In genomic region chrX:150094375-150094774, GRCh38 we compare ENCODE assay signal across 20 cellular contexts.
A peak's percentile ranks its signal among the peaks of the same experiment; 100 is the strongest.
DNase-seq lines count a peak whose midpoint lies in the region; ATAC-seq and TF ChIP-seq lines count a peak whose summit lies in the region.
"Had no signal": no experiment of that assay in that cellular context is flagged by ENCODE, and none has a peak within 500 bp of the region (broad histone marks: within the 10 kb centered on the region; RNA-seq: fewer than 3 reads in every experiment).

No MANE protein-coding gene starts in this region.

- H3K4me1 ChIP-seq in adipocyte (ENCODE audit: control insufficient read depth, insufficient read depth, low read length) (peaks cover 24% of the 10 kb centered on the region), aorta (ENCODE audit: control insufficient read depth in 1 of 2, insufficient read depth in 2 of 2, low read length in 2 of 2) (no peaks in the 10 kb centered on the region)
- H3K4me1 ChIP-seq: BLaER1 treated with 17β-estradiol and CSF1 and Interleukin-3, amounts not matched to agents 10 nM and 100 nM had no signal

- H3K9ac ChIP-seq in adipocyte (ENCODE audit: low read length), result peak overlapping the region; percentile 60
- H3K9ac ChIP-seq: BLaER1 treated with 17β-estradiol and CSF1 and Interleukin-3, amounts not matched to agents 10 nM and 100 nM had no signal

- H3K36me3 ChIP-seq in adipocyte (ENCODE audit: control insufficient read depth, insufficient read depth, low read length, severe bottlenecking) (no peaks in the 10 kb centered on the region), aorta (ENCODE audit: control insufficient read depth in 1 of 2, insufficient read depth in 2 of 2, low read length in 1 of 2) (no peaks in the 10 kb centered on the region)
- H3K36me3 ChIP-seq: BLaER1 treated with 17β-estradiol and CSF1 and Interleukin-3, amounts not matched to agents 10 nM and 100 nM had no signal

- H3K4me3 ChIP-seq in adipocyte (ENCODE audit: low read length), result no peak overlapping the region
- H3K4me3 ChIP-seq in fibroblast of the aortic adventitia (ENCODE audit: low read depth, low read length), result no peak overlapping the region
- H3K4me3 ChIP-seq in aorta (ENCODE audit: low read length in 2 of 2), result no peak overlapping the region
- H3K4me3 ChIP-seq: BLaER1 treated with 17β-estradiol and CSF1 and Interleukin-3, amounts not matched to agents 10 nM and 100 nM; GM23338 had no signal

- no peak overlapping the region for H3K27ac ChIP-seq in aorta (ENCODE audit: low read depth in 1 of 2, low read length in 2 of 2)
- H3K27ac ChIP-seq: BLaER1 treated with 17β-estradiol and CSF1 and Interleukin-3, amounts not matched to agents 10 nM and 100 nM had no signal

- CTCF ChIA-PET in HEK293T (lab: Yijun Ruan, JAX), result interaction anchor here (0.5 kb wide), 1 partner anchor 229 kb away, joined by 3 read pairs; no protein-coding TSS in a partner anchor

- intact Hi-C loops in aorta (cut with DNase I), result no loop called here

- H3K9me3 ChIP-seq in adipocyte (ENCODE audit: control insufficient read depth, low read length) (no peaks in the 10 kb centered on the region), aorta (ENCODE audit: control insufficient read depth, low read length) (no peaks in the 10 kb centered on the region)

- 17 to 31% methylated on average over 1 of the region's 1 CpG for WGBS in aorta, 2 donors

- DNase-seq in GM03348 (ENCODE audit: low spot score) (peak; percentile 39), adipocyte (ENCODE audit: low read depth) (no peak), fibroblast of the aortic adventitia (ENCODE audit: low read depth) (peak; percentile 11), aorta (no peak), COLO668 (lab: John Stamatoyannopoulos, UW; ENCODE audit: unreplicated experiment) (no peak), NCI-H128 (lab: John Stamatoyannopoulos, UW; ENCODE audit: unreplicated experiment) (no peak), NCI-H446 (lab: John Stamatoyannopoulos, UW) (no peak), HEK293T (ENCODE audit: extremely low spot score) (no peak)
- DNase-seq: ACHN; CD8-positive, alpha-beta T cell; COR-L47; DMS 273 treated with DMSO at 0.1 percent for 48 hours; DMS53; DND-41; EL; HCEC 1CT; HFFc6; KBM-7 had no signal

- ATAC-seq in aorta (ENCODE audit: low FRiP score), result peak; percentile 6
- ATAC-seq: CD8-positive, alpha-beta T cell; GM23338 had no signal

- POLR2A ChIA-PET in HEK293T (lab: Yijun Ruan, JAX), result no interaction called here

- TF ChIP-seq CTCF in fibroblast of the aortic adventitia (IDR thresholded peaks at IDR 0.05; ENCODE audit: insufficient read depth, low read length), result no peak

- H3K27me3 ChIP-seq in adipocyte (replicated peaks; ENCODE audit: control insufficient read depth, insufficient read depth, low read length) (peaks cover 17% of the 10 kb centered on the region), aorta (ENCODE audit: control insufficient read depth in 1 of 2, insufficient read depth in 2 of 2, low read length in 1 of 2) (no peaks in the 10 kb centered on the region)
- H3K27me3 ChIP-seq: BLaER1 treated with 17β-estradiol and CSF1 and Interleukin-3, amounts not matched to agents 10 nM and 100 nM had no signal

TF ChIP-seq in HEK293T, 16 proteins besides CTCF, POLR2A, EP300 and RAD21:
- no peak for TF ChIP-seq ZNF384 (IDR thresholded peaks at IDR 0.05)
- TF ChIP-seq BHLHE40 (IDR thresholded peaks at IDR 0.05; ENCODE audit: borderline replicate concordance), result no peak
- no peak for TF ChIP-seq NFRKB (IDR thresholded peaks at IDR 0.05)
- no peak for TF ChIP-seq ELF4 (IDR thresholded peaks at IDR 0.05)
- no peak for TF ChIP-seq CTBP1 (IDR thresholded peaks at IDR 0.05; ENCODE audit: borderline replicate concordance)
- no peak for TF ChIP-seq ARNT (IDR thresholded peaks at IDR 0.05)
- no peak for TF ChIP-seq SP1 (IDR thresholded peaks at IDR 0.05)
- no peak for TF ChIP-seq FOXM1 (IDR thresholded peaks at IDR 0.05; ENCODE audit: borderline replicate concordance)
- TF ChIP-seq L3MBTL2 (conservative IDR thresholded peaks at IDR 0.05), result no peak
- TF ChIP-seq SUZ12 (IDR thresholded peaks at IDR 0.05), result no peak
- no peak for TF ChIP-seq FOXK2 (IDR thresholded peaks at IDR 0.05)
- no peak for TF ChIP-seq LEF1 (IDR thresholded peaks at IDR 0.05; ENCODE audit: borderline replicate concordance)
- no peak for TF ChIP-seq FOXA1 (IDR thresholded peaks at IDR 0.05)
- TF ChIP-seq HDGF (IDR thresholded peaks at IDR 0.05; ENCODE audit: borderline replicate concordance), result no peak
- TF ChIP-seq PKNOX1 (IDR thresholded peaks at IDR 0.05), result no peak
- no peak for TF ChIP-seq TARDBP (IDR thresholded peaks at IDR 0.05)

Comparison
In these comparisons a context has a peak if more than half of its experiments do, and no peak if none do; other contexts are left out.
1. DNase-seq: peak in GM03348 (single experiment) and fibroblast of the aortic adventitia (single experiment); none in adipocyte (single experiment), aorta (0 of 2), COLO668 (single experiment), NCI-H128 (single experiment), NCI-H446 (0 of 2) and HEK293T (single experiment).